In the genomic region with DNA sequence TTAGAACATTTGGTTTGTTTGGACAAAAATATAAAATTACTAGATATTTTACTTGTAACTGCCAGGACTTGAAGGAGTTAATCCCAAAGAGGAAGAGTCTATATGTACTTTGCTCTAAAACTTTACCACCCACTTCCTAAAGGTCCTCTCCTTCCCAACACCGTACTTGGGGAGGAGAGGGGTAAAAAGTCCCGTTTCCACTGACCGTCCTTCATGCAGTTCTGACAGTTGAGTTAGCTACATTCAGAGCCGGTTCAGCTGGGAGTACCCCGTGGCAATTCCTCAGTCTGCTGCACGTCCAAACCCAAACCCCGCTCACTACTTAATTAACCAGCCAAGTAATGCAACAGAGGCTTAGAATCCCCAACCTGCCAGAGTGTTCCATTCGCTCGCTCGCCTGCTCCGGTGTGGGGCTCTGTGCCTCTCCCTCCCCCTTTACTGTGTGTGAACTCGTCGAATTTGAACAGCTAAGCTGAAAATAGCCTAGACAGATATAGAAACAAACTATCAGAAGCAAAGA, we compare ENCODE assay signal across 8 cellular contexts.
DNase-seq lines count a peak whose midpoint lies in the region; ATAC-seq and TF ChIP-seq lines count a peak whose summit lies in the region.

No MANE protein-coding gene starts in this region.

- TF ChIP-seq POLR2A in suprapubic skin (IDR thresholded peaks at IDR 0.05) = no peak

- WGBS in HUES64 = under 1% methylated on average over 13 of the region's 13 CpGs
- WGBS in suprapubic skin = 0% methylated on average over 13 of the region's 13 CpGs

- intact Hi-C loops in activated CD4-positive, alpha-beta memory T cell treated with anti-CD3 and anti-CD28 coated beads for 36 hours (cut with micrococcal nuclease) = loop anchor here (1.0 to 10.0 kb wide), 17 partner anchors 14 to 1982 kb away; partner anchors contain the start of genes ARL6IP5 and UBA3

- peaks cover 42% of the 10 kb centered on the region for H4K20me1 ChIP-seq in DOHH2 (ENCODE audit: control insufficient read depth, insufficient read depth, low read depth, low read length)

- H3K9me2 ChIP-seq in DOHH2 (replicated peaks; ENCODE audit: control insufficient read depth, low read length) = no peaks in the 10 kb centered on the region

- TF ChIP-seq EP300 in suprapubic skin (IDR thresholded peaks at IDR 0.05) = no peak

- CTCF ChIA-PET in activated CD4-positive, alpha-beta memory T cell treated with anti-CD3 and anti-CD28 coated beads for 36 hours (lab: Charles Lee) = interaction anchor here (1.3 to 1.7 kb wide), 2 partner anchors 23 to 58 kb away, joined by 4 to 6 read pairs; no protein-coding TSS in a partner anchor

- H3K9me3 Mint-ChIP-seq in activated CD4-positive, alpha-beta memory T cell treated with anti-CD3 and anti-CD28 coated beads for 36 hours = no peaks in the 10 kb centered on the region

- H3K9me3 ChIP-seq in DOHH2 (ENCODE audit: control insufficient read depth, insufficient read depth, low read length) (no peaks in the 10 kb centered on the region), HUES64 (ENCODE audit: insufficient read depth, low read depth, low read length) (no peaks in the 10 kb centered on the region), mucosa of rectum (ENCODE audit: control insufficient read depth in 2 of 2, low read length in 2 of 2) (no peaks in the 10 kb centered on the region), suprapubic skin (no peaks in the 10 kb centered on the region)

- TF ChIP-seq CTCF in DOHH2 (IDR thresholded peaks at IDR 0.05; ENCODE audit: low read depth, low read length, poor library complexity, severe bottlenecking) (no peak), suprapubic skin (IDR thresholded peaks at IDR 0.05) (no peak)

- H3K79me2 ChIP-seq in DOHH2 (ENCODE audit: control insufficient read depth, low read length) = peaks cover 65% of the 10 kb centered on the region

- H3K27me3 Mint-ChIP-seq in activated CD4-positive, alpha-beta memory T cell treated with anti-CD3 and anti-CD28 coated beads for 36 hours = no peaks in the 10 kb centered on the region

- H3K36me3 Mint-ChIP-seq in activated CD4-positive, alpha-beta memory T cell treated with anti-CD3 and anti-CD28 coated beads for 36 hours = peaks cover 4% of the 10 kb centered on the region

- H3K9ac ChIP-seq in HUES64 (ENCODE audit: low read depth, low read length) (peak overlapping the region; percentile 40; the same call in 1 of the 2 replicates), mucosa of rectum (ENCODE audit: low read depth in 1 of 2, low read length in 2 of 2) (peak overlapping the region; percentile 76 to 82)

- H3K4me2 ChIP-seq in DOHH2 (ENCODE audit: low read length) = peak overlapping the region; percentile 73

- peaks cover 64% of the 10 kb centered on the region for H3K4me1 Mint-ChIP-seq in activated CD4-positive, alpha-beta memory T cell treated with anti-CD3 and anti-CD28 coated beads for 36 hours (ENCODE audit: low read depth)

- H3K27ac ChIP-seq in DOHH2 (ENCODE audit: low read depth, low read length) = peak overlapping the region; percentile 9
- H3K27ac ChIP-seq in HUES64 (ENCODE audit: low read depth, low read length) = no peak overlapping the region
- peak overlapping the region; percentile 92 for H3K27ac ChIP-seq in epithelial cell of prostate
- H3K27ac ChIP-seq in mucosa of rectum (ENCODE audit: low read depth in 2 of 2, low read length in 2 of 2) = peak overlapping the region; percentile 92 to 94
- peak overlapping the region; percentile 93 for H3K27ac ChIP-seq in suprapubic skin

- ATAC-seq in GM21526 (IDR thresholded peaks at IDR 0.05; ENCODE audit: low FRiP score, unreplicated experiment) = no peak

- H3K27me3 ChIP-seq in DOHH2 (ENCODE audit: control insufficient read depth, low read length) (peaks cover 9% of the 10 kb centered on the region; the same call in 1 of the 2 replicates), HUES64 (ENCODE audit: insufficient read depth, low read length) (peaks cover 18% of the 10 kb centered on the region), mucosa of rectum (ENCODE audit: control insufficient read depth in 2 of 2, insufficient read depth in 2 of 2, low read length in 2 of 2) (no peaks in the 10 kb centered on the region), suprapubic skin (no peaks in the 10 kb centered on the region)

- peak; percentile 69 for DNase-seq in activated CD4-positive, alpha-beta memory T cell treated with anti-CD3 and anti-CD28 coated beads for 36 hours
- no peak for DNase-seq in epithelial cell of prostate (ENCODE audit: low read depth, low spot score)
- peak in 1 of 2 donors; percentile 61 for DNase-seq in suprapubic skin (ENCODE audit: low spot score in 2 of 2)
- no peak for DNase-seq in HuH-7 (ENCODE audit: low spot score)

- H3K4me3 ChIP-seq in DOHH2 (ENCODE audit: low read length) (peak overlapping the region; percentile 68), HUES64 (ENCODE audit: low read length) (peak overlapping the region; percentile 64), mucosa of rectum (ENCODE audit: low read length in 2 of 2) (peak overlapping the region; percentile 75 to 95), suprapubic skin (peak overlapping the region; percentile 74)

- H3K27ac Mint-ChIP-seq in activated CD4-positive, alpha-beta memory T cell treated with anti-CD3 and anti-CD28 coated beads for 36 hours = no peak overlapping the region

- no peak overlapping the region for H3K4me3 Mint-ChIP-seq in activated CD4-positive, alpha-beta memory T cell treated with anti-CD3 and anti-CD28 coated beads for 36 hours

- POLR2A ChIA-PET in activated CD4-positive, alpha-beta memory T cell treated with anti-CD3 and anti-CD28 coated beads for 36 hours (lab: Charles Lee) = interaction anchor here (0.7 to 6.9 kb wide), 26 partner anchors 11 to 521 kb away, joined by 3 to 35 read pairs (median 4); partner anchors contain the start of gene FOXP1

- H3F3A ChIP-seq in DOHH2 (ENCODE audit: control insufficient read depth, insufficient read depth) = 0 out of 2 replicates have a peak, but pooled peaks cover 4% of the 10 kb centered on the region

- peaks cover 52% of the 10 kb centered on the region for H3K4me1 ChIP-seq in DOHH2 (ENCODE audit: control insufficient read depth, low read length)
- peaks cover 82% of the 10 kb centered on the region for H3K4me1 ChIP-seq in HUES64 (ENCODE audit: insufficient read depth, low read length)
- peaks cover 33 to 56% of the 10 kb centered on the region in 2 donors for H3K4me1 ChIP-seq in mucosa of rectum (ENCODE audit: control insufficient read depth in 2 of 2, insufficient read depth in 2 of 2, low read length in 2 of 2)
- H3K4me1 ChIP-seq in suprapubic skin = peaks cover 79% of the 10 kb centered on the region

- H3K36me3 ChIP-seq in DOHH2 (ENCODE audit: control insufficient read depth, low read length) (0 out of 2 replicates have a peak, but pooled peaks cover 3% of the 10 kb centered on the region), HUES64 (ENCODE audit: insufficient read depth, low read length) (no peaks in the 10 kb centered on the region), mucosa of rectum (ENCODE audit: control insufficient read depth in 2 of 2, insufficient read depth in 2 of 2, low read length in 2 of 2) (no peaks in the 10 kb centered on the region), suprapubic skin (no peaks in the 10 kb centered on the region)
